ENCODE assay signal across 8 cellular contexts in genomic region chr7:30164567-30164966, GRCh38. TPM values are rescaled to one million over a fixed set of nuclear protein-coding genes. Genes with fewer than 3 reads are reported as not detected.
DNase-seq lines count a peak whose midpoint lies in the region; ATAC-seq and TF ChIP-seq lines count a peak whose summit lies in the region.

No MANE protein-coding gene starts in this region.

- POLR2A ChIA-PET in WTC11 (lab: Charles Lee) = interaction anchor here (0.6 kb wide), 1 partner anchor 100 kb away, joined by 5 read pairs; no protein-coding TSS in a partner anchor

- no peaks in the 10 kb centered on the region for H3K9me3 Mint-ChIP-seq in CD14-positive monocyte
- no peaks in the 10 kb centered on the region for H3K9me3 Mint-ChIP-seq in WTC11

- H3K36me3 Mint-ChIP-seq in CD14-positive monocyte (peaks cover 0 to 7% of the 10 kb centered on the region in 2 donors), WTC11 (no peaks in the 10 kb centered on the region)

- H3K27ac Mint-ChIP-seq in CD14-positive monocyte (peak overlapping the region; percentile 5 to 73 (median 37)), WTC11 (no peak overlapping the region; the same call in 1 of the 2 replicates)

- H3K4me3 Mint-ChIP-seq in CD14-positive monocyte = peak overlapping the region in 1 of 2 donors; percentile 50
- H3K4me3 Mint-ChIP-seq in WTC11 = no peak overlapping the region

- peaks cover 0 to 1% (median 0%) of the 10 kb centered on the region in 3 donors for H3K27me3 Mint-ChIP-seq in CD14-positive monocyte (ENCODE audit: low read depth in 3 of 3)
- H3K27me3 Mint-ChIP-seq in WTC11 (ENCODE audit: low read depth) = peaks cover 18% of the 10 kb centered on the region

- CTCF ChIA-PET in WTC11 (lab: Charles Lee) = interaction anchor here (0.6 to 2.6 kb wide), 37 partner anchors 9 to 399 kb away, joined by 3 to 27 read pairs (median 4); partner anchors contain the start of genes MTURN, NOD1 and ZNRF2

- ATAC-seq in GM21723 (IDR thresholded peaks at IDR 0.05; ENCODE audit: unreplicated experiment) (peak; percentile 55), WTC11 (peak; percentile 43), sciatic nerve (peak; percentile 50), HG02981 (IDR thresholded peaks at IDR 0.05; ENCODE audit: unreplicated experiment) (no peak)

- DNase-seq in CD14-positive monocyte (ENCODE audit: low spot score) = no peak
- peak; percentile 12 for DNase-seq in NCI-H2171 (lab: John Stamatoyannopoulos, UW)
- no peak for DNase-seq in WTC11 (ENCODE audit: low spot score)
- peak; percentile 66 for DNase-seq in glomerular visceral epithelial cell (ENCODE audit: extremely low spot score)
- DNase-seq in sciatic nerve (ENCODE audit: low spot score) = no peak
- DNase-seq in activated effector memory CD4-positive, alpha-beta T cell treated with anti-CD3 and anti-CD28 coated beads, Interleukin-2, amount 50 U/mL, for 16 hours = no peak

- H3K4me1 Mint-ChIP-seq in CD14-positive monocyte (peaks cover 74% of the 10 kb centered on the region), WTC11 (peaks cover 75% of the 10 kb centered on the region)

- intact Hi-C loops in CD14-positive monocyte (cut with micrococcal nuclease) = loop anchor here (5.0 to 10.0 kb wide), 4 partner anchors 60 to 260 kb away; partner anchors contain the start of gene ZNRF2 (in 1 of the 2)
- intact Hi-C loops in sciatic nerve (cut with DNase I) = no loop called here

- TF ChIP-seq CTCF in CD14-positive monocyte (IDR thresholded peaks at IDR 0.05) (peak; percentile 78), WTC11 (IDR thresholded peaks at IDR 0.05) (no peak)

TF ChIP-seq in WTC11, 78 proteins besides CTCF, POLR2A, EP300 and RAD21:
- no peak for TF ChIP-seq NFE2L1 (CRISPR knock-in tag; IDR thresholded peaks at IDR 0.05)
- no peak for TF ChIP-seq ZNF396 (CRISPR knock-in tag; IDR thresholded peaks at IDR 0.05; ENCODE audit: borderline replicate concordance)
- no peak for TF ChIP-seq AR (CRISPR knock-in tag; IDR thresholded peaks at IDR 0.05)
- no peak for TF ChIP-seq SMAD3 (CRISPR knock-in tag; IDR thresholded peaks at IDR 0.05; ENCODE audit: borderline replicate concordance)
- no peak for TF ChIP-seq MYBL2 (CRISPR knock-in tag; IDR thresholded peaks at IDR 0.05)
- no peak for TF ChIP-seq TCF7 (CRISPR knock-in tag; IDR thresholded peaks at IDR 0.05; ENCODE audit: low read depth)
- TF ChIP-seq HMGA2 (CRISPR knock-in tag; IDR thresholded peaks at IDR 0.05) = no peak
TF ChIP-seq in WTC11: peak in this region for 0.

RNA-seq across cellular contexts. Expression of gene MTURN, which starts 29.8 kb away (rescaled TPM):
- 1 to 10 TPM; 5.9 to 7.5 TPM for polyA plus RNA-seq in CD14-positive monocyte
- total RNA-seq in WTC11 (2021) (5.0 to 6.4 TPM (median 5.4 TPM) in 3 replicates), sciatic nerve (189 TPM)

Comparison
In these comparisons a context has a peak if more than half of its experiments do, and no peak if none do; other contexts are left out.
1. DNase-seq: peak in NCI-H2171 (single experiment) and glomerular visceral epithelial cell (single experiment); none in CD14-positive monocyte (single experiment), WTC11 (single experiment), sciatic nerve (single experiment) and activated effector memory CD4-positive, alpha-beta T cell treated with anti-CD3 and anti-CD28 coated beads, Interleukin-2, amount 50 U/mL, for 16 hours (single experiment).
2. RNA of gene MTURN, which starts 29.8 kb away (total RNA-seq): 189 TPM in sciatic nerve (single experiment); 5.0 to 6.4 TPM in WTC11; every median in the first group is over 10 times any median in the second.